25 cellular contexts compared by ENCODE assay signal in genomic region chr13:110882972-110883371, GRCh38. TPM values are rescaled to one million over a fixed set of nuclear protein-coding genes. Genes with fewer than 3 reads are reported as not detected.
DNase-seq lines count a peak whose midpoint lies in the region; ATAC-seq and TF ChIP-seq lines count a peak whose summit lies in the region.
"Had no signal": no experiment of that assay in that cellular context is flagged by ENCODE, and none has a peak within 500 bp of the region (broad histone marks: within the 10 kb centered on the region; RNA-seq: fewer than 3 reads in every experiment).

No MANE protein-coding gene starts in this region.

- H2BK15ac ChIP-seq in mesenchymal stem cell (ENCODE audit: low read depth, poor library complexity, severe bottlenecking): no peak overlapping the region

- peaks cover 11% of the 10 kb centered on the region for H3K4me1 Mint-ChIP-seq in activated T-helper 17 cell treated with anti-CD3 and anti-CD28 coated beads, Interleukin-2, amount 50 U/mL, for 72 hours

- no peak overlapping the region for H3K27ac ChIP-seq in mesenchymal stem cell (ENCODE audit: low read length, poor library complexity, severe bottlenecking)
- H3K27ac ChIP-seq: body of pancreas, testis had no signal

- H3K36me3 ChIP-seq in mesenchymal stem cell (ENCODE audit: control insufficient read depth in 1 of 2, insufficient read depth in 2 of 2, low read depth in 1 of 2, low read length in 2 of 2): peaks cover 10 to 17% of the 10 kb centered on the region in 2 experiments
- H3K36me3 ChIP-seq: HAP-1 had no signal

- H3K23ac ChIP-seq in mesenchymal stem cell (ENCODE audit: low read length in 2 of 2): no peak overlapping the region

- DNase-seq in AG10803 (ENCODE audit: low read depth) (peak; percentile 56), ELR (ENCODE audit: low read depth) (peak; percentile 52), mesenchymal stem cell (peak; percentile 83), cerebellar nuclear complex (lab: John Stamatoyannopoulos, UW) (no peak), mesenteric fat pad (ENCODE audit: low spot score) (no peak)
- no peak for DNase-seq in stimulated activated CD4-positive, alpha-beta T cell treated with anti-CD3 and anti-CD28 coated beads, Interleukin-1b, Interleukin-23, amount 100 ng/mL, for 48 hours
- DNase-seq: activated CD4-positive, alpha-beta T cell treated with anti-CD3 and anti-CD28 coated beads, Interleukin-2, amount 10 ng/mL, durations not matched to agents 7 days and 5 days; activated effector memory CD4-positive, alpha-beta T cell treated with Interleukin-2 at 50 U/mL for 16 hours; body of pancreas; CD4-positive, CD25-positive, alpha-beta regulatory T cell; dorsolateral prefrontal cortex; MM.1S; NCI-H1417 treated with DMSO at 0.1 percent for 48 hours; NCI-H2081; NCI-H226; NCI-H69; SHP77; stimulated activated naive CD4-positive, alpha-beta T cell; SW 1271; T-helper 9 cell; testis had no signal

- peaks cover 10% of the 10 kb centered on the region for H3K79me1 ChIP-seq in mesenchymal stem cell (replicated peaks; ENCODE audit: low read length, poor library complexity, severe bottlenecking)

- H3K27me3 ChIP-seq in mesenchymal stem cell (ENCODE audit: control insufficient read depth in 1 of 2, insufficient read depth in 1 of 2, low read length in 2 of 2): no peaks in the 10 kb centered on the region
- H3K27me3 ChIP-seq: body of pancreas, dorsolateral prefrontal cortex, testis had no signal

- no peak overlapping the region for H4K8ac ChIP-seq in mesenchymal stem cell (ENCODE audit: low read length)

- no peak overlapping the region for H2BK120ac ChIP-seq in mesenchymal stem cell (ENCODE audit: low read depth, low read length)

- H2BK12ac ChIP-seq in mesenchymal stem cell (ENCODE audit: low read length in 2 of 2): no peak overlapping the region

- H3K4me3 Mint-ChIP-seq in activated T-helper 17 cell treated with anti-CD3 and anti-CD28 coated beads, Interleukin-2, amount 50 U/mL, for 72 hours: no peak overlapping the region
- H3K4me3 Mint-ChIP-seq: activated CD4-positive, alpha-beta T cell treated with anti-CD3 and anti-CD28 coated beads, Interleukin-2, amount 10 ng/mL, durations not matched to agents 7 days and 5 days; CD4-positive, CD25-positive, alpha-beta regulatory T cell; nephron had no signal

- H3K14ac ChIP-seq in mesenchymal stem cell (ENCODE audit: low read length in 2 of 2): no peak overlapping the region

- H3K18ac ChIP-seq in mesenchymal stem cell (ENCODE audit: low read depth in 1 of 2, low read length in 2 of 2): no peak overlapping the region

- H3K4me3 ChIP-seq in AG10803 (ENCODE audit: low read length) (no peak overlapping the region), mesenchymal stem cell (ENCODE audit: insufficient read depth in 1 of 2, low read depth in 1 of 2, low read length in 2 of 2) (no peak overlapping the region)
- H3K4me3 ChIP-seq: body of pancreas, dorsolateral prefrontal cortex, HAP-1, K562, testis had no signal

- H3K9me3 Mint-ChIP-seq in activated T-helper 17 cell treated with anti-CD3 and anti-CD28 coated beads, Interleukin-2, amount 50 U/mL, for 72 hours: no peaks in the 10 kb centered on the region
- H3K9me3 Mint-ChIP-seq: activated CD4-positive, alpha-beta T cell treated with anti-CD3 and anti-CD28 coated beads, Interleukin-2, amount 10 ng/mL, durations not matched to agents 7 days and 5 days; CD4-positive, CD25-positive, alpha-beta regulatory T cell; nephron had no signal

- H3K27me3 Mint-ChIP-seq in activated T-helper 17 cell treated with anti-CD3 and anti-CD28 coated beads, Interleukin-2, amount 50 U/mL, for 72 hours: no peaks in the 10 kb centered on the region
- H3K27me3 Mint-ChIP-seq: activated CD4-positive, alpha-beta T cell treated with anti-CD3 and anti-CD28 coated beads, Interleukin-2, amount 10 ng/mL, durations not matched to agents 7 days and 5 days; CD4-positive, CD25-positive, alpha-beta regulatory T cell had no signal

- TF ChIP-seq CTCF in AG10803 (conservative IDR thresholded peaks at IDR 0.05; ENCODE audit: low read length): no peak

- no peak overlapping the region for H2AFZ ChIP-seq in mesenchymal stem cell (ENCODE audit: low read depth, low read length)

- peak overlapping the region; percentile 50 for H3K27ac Mint-ChIP-seq in activated T-helper 17 cell treated with anti-CD3 and anti-CD28 coated beads, Interleukin-2, amount 50 U/mL, for 72 hours
- H3K27ac Mint-ChIP-seq: activated CD4-positive, alpha-beta T cell treated with anti-CD3 and anti-CD28 coated beads, Interleukin-2, amount 10 ng/mL, durations not matched to agents 7 days and 5 days; CD4-positive, CD25-positive, alpha-beta regulatory T cell; nephron had no signal

- H3K9ac ChIP-seq in mesenchymal stem cell (ENCODE audit: low read length): no peak overlapping the region

- H2AK5ac ChIP-seq in mesenchymal stem cell (ENCODE audit: low read length, severe bottlenecking): no peak overlapping the region

- no peak overlapping the region for H3K4me2 ChIP-seq in mesenchymal stem cell (ENCODE audit: low read length, poor library complexity, severe bottlenecking)

- H3K36me3 Mint-ChIP-seq in activated T-helper 17 cell treated with anti-CD3 and anti-CD28 coated beads, Interleukin-2, amount 50 U/mL, for 72 hours (ENCODE audit: low read depth): peaks cover 20% of the 10 kb centered on the region

- peak; percentile 79 for ATAC-seq in activated T-helper 17 cell treated with anti-CD3 and anti-CD28 coated beads, Interleukin-2, amount 50 U/mL, for 72 hours (replicated peaks)
- ATAC-seq: body of pancreas, K562 had no signal

- no peak overlapping the region for H4K91ac ChIP-seq in mesenchymal stem cell (ENCODE audit: low read length)

- no peak overlapping the region for H2BK5ac ChIP-seq in mesenchymal stem cell (ENCODE audit: low read depth, low read length, poor library complexity, severe bottlenecking)

- no peak overlapping the region for H3K4ac ChIP-seq in mesenchymal stem cell (ENCODE audit: low read depth in 1 of 2, low read length in 2 of 2)

- 25% methylated on average over 1 of the region's 2 CpGs for WGBS in mesenchymal stem cell

- peaks cover 6% of the 10 kb centered on the region for H3K4me1 ChIP-seq in mesenchymal stem cell (ENCODE audit: control insufficient read depth, insufficient read depth, low read depth, low read length)
- H3K4me1 ChIP-seq: testis had no signal

- no peaks in the 10 kb centered on the region for H3K9me3 ChIP-seq in mesenchymal stem cell (ENCODE audit: control insufficient read depth, low read length)
- H3K9me3 ChIP-seq: body of pancreas, HAP-1, testis had no signal

RNA-seq across cellular contexts. Expression of gene ANKRD10, which starts 31.9 kb away (rescaled TPM):
- 100 to 1,000 TPM; 180 to 207 TPM for total RNA-seq in activated T-helper 17 cell treated with anti-CD3 and anti-CD28 coated beads, Interleukin-2, amount 50 U/mL, for 72 hours
- 34.0 TPM for polyA plus RNA-seq in mesenchymal stem cell (2013, experiment 1 of 2)
- 33.7 TPM for polyA plus RNA-seq in mesenchymal stem cell (2013, experiment 2 of 2)
- 115 TPM for total RNA-seq in mesenteric fat pad

Comparison
In these comparisons a context has a peak if more than half of its experiments do, and no peak if none do; other contexts are left out.
1. DNase-seq: peak in AG10803 (single experiment), ELR (single experiment) and mesenchymal stem cell (single experiment); none in stimulated activated CD4-positive, alpha-beta T cell treated with anti-CD3 and anti-CD28 coated beads, Interleukin-1b, Interleukin-23, amount 100 ng/mL, for 48 hours (single experiment), cerebellar nuclear complex (0 of 2) and mesenteric fat pad (single experiment).